In genomic region chr3:195188530-195188917, GRCh38 we compare ENCODE assay signal across 19 cellular contexts.
A peak's percentile ranks its signal among the peaks of the same experiment; 100 is the strongest.
DNase-seq lines count a peak whose midpoint lies in the region; TF ChIP-seq lines count a peak whose summit lies in the region.
"Had no signal": no experiment of that assay in that cellular context is flagged by ENCODE, and none has a peak within 500 bp of the region (broad histone marks: within the 10 kb centered on the region; RNA-seq: fewer than 3 reads in every experiment).

No MANE protein-coding gene starts in this region.

- H4K20me1 ChIP-seq in fibroblast of lung (ENCODE audit: control insufficient read depth, extremely low read depth, insufficient read depth, low read length) = no peaks in the 10 kb centered on the region

- H3K9me3 Mint-ChIP-seq in type B pancreatic cell = peaks cover 17% of the 10 kb centered on the region

- H3K9ac ChIP-seq in adipocyte (ENCODE audit: low read length) (peak overlapping the region; percentile 75), fibroblast of lung (ENCODE audit: insufficient read depth, low read length) (no peak overlapping the region)

- no peak overlapping the region for H2AFZ ChIP-seq in fibroblast of lung (ENCODE audit: low read length)

- TF ChIP-seq CTCF in fibroblast of lung (conservative IDR thresholded peaks at IDR 0.05 in 1 of 2, IDR thresholded peaks at IDR 0.05 in 1 of 2; ENCODE audit: low read depth in 1 of 2, low read length in 2 of 2) (peak; percentile 33 to 37), type B pancreatic cell (conservative IDR thresholded peaks at IDR 0.05) (no peak), GM13977 (IDR thresholded peaks at IDR 0.05; ENCODE audit: extremely low read depth, insufficient read depth, missing control alignments) (no peak)

- no peaks in the 10 kb centered on the region for H3K27me3 Mint-ChIP-seq in type B pancreatic cell
- H3K27me3 Mint-ChIP-seq: effector memory CD8-positive, alpha-beta T cell had no signal

- H3K9me3 ChIP-seq in adipocyte (ENCODE audit: control insufficient read depth, low read length) (peaks cover 13% of the 10 kb centered on the region), fibroblast of lung (ENCODE audit: control insufficient read depth, insufficient read depth, low read depth, low read length) (no peaks in the 10 kb centered on the region)

- H3K4me2 ChIP-seq in fibroblast of lung (ENCODE audit: extremely low read depth, insufficient read depth, low read length) = peak overlapping the region; percentile 53

- H3K27ac ChIP-seq in fibroblast of lung (ENCODE audit: insufficient read depth, low read length) = peak overlapping the region; percentile 88

- peak overlapping the region; percentile 11 for H3K4me3 Mint-ChIP-seq in type B pancreatic cell
- H3K4me3 Mint-ChIP-seq: effector memory CD8-positive, alpha-beta T cell had no signal

- peaks cover 47% of the 10 kb centered on the region for H3K4me1 ChIP-seq in adipocyte (ENCODE audit: control insufficient read depth, insufficient read depth, low read length)
- peaks cover 13% of the 10 kb centered on the region for H3K4me1 ChIP-seq in fibroblast of lung (ENCODE audit: control insufficient read depth, extremely low read depth, insufficient read depth, low read length)

- H3K36me3 ChIP-seq in adipocyte (ENCODE audit: control insufficient read depth, insufficient read depth, low read length, severe bottlenecking) (no peaks in the 10 kb centered on the region), fibroblast of lung (ENCODE audit: control insufficient read depth, insufficient read depth, low read length) (no peaks in the 10 kb centered on the region)

- H3K79me2 ChIP-seq in fibroblast of lung (ENCODE audit: control insufficient read depth, insufficient read depth, low read length) = peaks cover 3% of the 10 kb centered on the region

- in situ Hi-C loops in GM13977 (cut with MboI; ENCODE audit: low pct_unique_long_range_greater_than_20kb, low sequenced_read_pairs, unreplicated experiment) = no loop called here

- H3K36me3 Mint-ChIP-seq in type B pancreatic cell = peaks cover 19% of the 10 kb centered on the region

- peak overlapping the region; percentile 84 for H3K27ac Mint-ChIP-seq in type B pancreatic cell
- H3K27ac Mint-ChIP-seq: activated T-helper 2 cell treated with anti-CD3 and anti-CD28 coated beads, Interferon-gamma antibody, Interleukin-2, Interleukin-4, amounts not matched to agents 10 μg/mL and 5 μg/mL and 100 μg/mL, durations not matched to agents 14 hours and 24 hours and 36 hours; effector memory CD8-positive, alpha-beta T cell had no signal

- H3K27me3 ChIP-seq in adipocyte (replicated peaks; ENCODE audit: control insufficient read depth, insufficient read depth, low read length) = no peaks in the 10 kb centered on the region
- H3K27me3 ChIP-seq in fibroblast of lung (ENCODE audit: control insufficient read depth, insufficient read depth, low read length) = no peaks in the 10 kb centered on the region

- H3K4me1 Mint-ChIP-seq in type B pancreatic cell (ENCODE audit: unreplicated experiment) = peaks cover 40% of the 10 kb centered on the region

- DNase-seq in DMS 273 (lab: John Stamatoyannopoulos, UW; ENCODE audit: unreplicated experiment) (peak; percentile 48), DMS 273 treated with DMSO at 0.1 percent for 48 hours (lab: John Stamatoyannopoulos, UW) (no peak), adipocyte (ENCODE audit: low read depth) (no peak), fibroblast of lung (ENCODE audit: low read depth in 2 of 2) (peak in 1 of 2 donors; percentile 37), type B pancreatic cell (ENCODE audit: extremely low spot score, unreplicated experiment) (no peak), dermis blood vessel endothelial cell (no peak), GM13977 (ENCODE audit: low spot score) (no peak), MV-4-11 (lab: John Stamatoyannopoulos, UW) (no peak)
- DNase-seq: 8988T; activated CD4-positive, alpha-beta T cell treated with anti-CD3 and anti-CD28 coated beads, Interleukin-2, amount 50 U/mL, for 4 hours; aorta; Calu3; effector memory CD8-positive, alpha-beta T cell; hippocampal formation; left ventricle myocardium superior; NCI-H1436; NCI-H524 had no signal

- H3K4me3 ChIP-seq in adipocyte (ENCODE audit: low read length) = peak overlapping the region; percentile 47
- H3K4me3 ChIP-seq in fibroblast of lung (replicated peaks in 1 of 4; ENCODE audit: control extremely low read depth in 1 of 4, insufficient read depth in 1 of 4, low read depth in 3 of 4, low read length in 4 of 4) = no peak overlapping the region
- H3K4me3 ChIP-seq: skin epidermis had no signal

Comparison
In these comparisons a context has a peak if more than half of its experiments do, and no peak if none do; other contexts are left out.
1. CTCF ChIP-seq: peak in fibroblast of lung (2 of 2); none in type B pancreatic cell (single experiment) and GM13977 (single experiment).